In genomic region chr20:34675561-34675960, GRCh38 we compare ENCODE assay signal across 12 cellular contexts. TPM values are rescaled to one million over a fixed set of nuclear protein-coding genes. Genes with fewer than 3 reads are reported as not detected.
A peak's percentile ranks its signal among the peaks of the same experiment; 100 is the strongest.
DNase-seq lines count a peak whose midpoint lies in the region; ATAC-seq, FAIRE-seq and TF ChIP-seq lines count a peak whose summit lies in the region.
"Had no signal": no experiment of that assay in that cellular context is flagged by ENCODE, and none has a peak within 500 bp of the region (broad histone marks: within the 10 kb centered on the region; RNA-seq: fewer than 3 reads in every experiment).

No MANE protein-coding gene starts in this region.

- in situ Hi-C loops in HepG2 (cut with HindIII; ENCODE audit: extremely low pct_ligation_motif_present, low pct_unique_long_range_greater_than_20kb), result loop anchor here (5.0 kb wide), 1 partner anchor 53 kb away; no protein-coding TSS in a partner anchor

- TF ChIP-seq POLR2A in HepG2 (IDR thresholded peaks at IDR 0.05; ENCODE audit: insufficient read depth in 1 of 2, low read depth in 2 of 2, low read length in 2 of 2) (no peak), right lobe of liver (IDR thresholded peaks at IDR 0.05) (no peak)

- H2AFZ ChIP-seq in HepG2 (ENCODE audit: low read length), result no peak overlapping the region
- no peak overlapping the region for H2AFZ ChIP-seq in trophoblast cell (ENCODE audit: insufficient read depth, low read length, poor library complexity)

- BruUV-seq in HepG2 (replicated peaks; lab: Mats Ljungman, UMichigan), result no TSS peak

- no peaks in the 10 kb centered on the region for H3K9me3 ChIP-seq in HepG2 (ENCODE audit: low read length)
- H3K9me3 ChIP-seq in right lobe of liver, result no peaks in the 10 kb centered on the region
- H3K9me3 ChIP-seq in SJCRH30 (replicated peaks), result no peaks in the 10 kb centered on the region; the same call in 1 of the 2 replicates
- H3K9me3 ChIP-seq in trophoblast cell (ENCODE audit: insufficient read depth, low read depth, low read length), result no peaks in the 10 kb centered on the region
- H3K9me3 ChIP-seq: testis had no signal

- no peak overlapping the region for H4K8ac ChIP-seq in trophoblast cell (ENCODE audit: low read depth, low read length)

- H3K36me3 ChIP-seq in HepG2 (replicated peaks in 1 of 2; ENCODE audit: control insufficient read depth in 1 of 2, insufficient read depth in 2 of 2, low read length in 2 of 2) (no peaks in the 10 kb centered on the region), right lobe of liver (no peaks in the 10 kb centered on the region), SJCRH30 (no peaks in the 10 kb centered on the region), trophoblast cell (ENCODE audit: control insufficient read depth in 1 of 2, insufficient read depth in 2 of 2, low read length in 2 of 2) (no peaks in the 10 kb centered on the region)

- no peak overlapping the region for H2BK120ac ChIP-seq in trophoblast cell (ENCODE audit: insufficient read depth, low read length, poor library complexity)

- TF ChIP-seq CTCF in HepG2 (CRISPR knock-in tag; IDR thresholded peaks at IDR 0.05) (no peak), right lobe of liver (IDR thresholded peaks at IDR 0.05) (no peak), glutamatergic neuron (IDR thresholded peaks at IDR 0.05; ENCODE audit: partially characterized antibody, unreplicated experiment) (no peak)

- H3K4me2 ChIP-seq in HepG2 (ENCODE audit: low read depth, low read length) (peak overlapping the region; percentile 93), trophoblast cell (ENCODE audit: low read length) (no peak overlapping the region)

- H3K4me3 Mint-ChIP-seq in glutamatergic neuron (ENCODE audit: unreplicated experiment), result peak overlapping the region; percentile 97

- CTCF ChIA-PET in HepG2 (lab: Yijun Ruan, JAX; ENCODE audit: low intra/inter-chr PET ratio, low total read pairs), result no interaction called here

- TF ChIP-seq EP300 in HepG2 (IDR thresholded peaks at IDR 0.05; ENCODE audit: low read depth in 2 of 2, low read length in 2 of 2) (no peak), HepG2 (CRISPR knock-in tag; IDR thresholded peaks at IDR 0.05; ENCODE audit: borderline replicate concordance) (no peak)

- H3K4ac ChIP-seq in trophoblast cell (ENCODE audit: low read depth, low read length), result no peak overlapping the region

- H4K12ac ChIP-seq in trophoblast cell (ENCODE audit: low read depth, low read length), result no peak overlapping the region

- no peak overlapping the region for H2BK12ac ChIP-seq in trophoblast cell (ENCODE audit: low read length)

- POLR2A ChIA-PET in HepG2 (lab: Yijun Ruan, JAX), result interaction anchor here (1.9 to 2.6 kb wide), 3 partner anchors 27 to 52 kb away, joined by 5 to 43 read pairs (median 10); partner anchors contain the start of gene TP53INP2

- H3K9me3 Mint-ChIP-seq in glutamatergic neuron (ENCODE audit: unreplicated experiment), result no peaks in the 10 kb centered on the region

- H3K4me1 ChIP-seq in HepG2 (ENCODE audit: insufficient read depth, low read length) (peaks cover 29% of the 10 kb centered on the region), right lobe of liver (peaks cover 0 to 4% (median 0%) of the 10 kb centered on the region in 4 donors), SJCRH30 (peaks cover 8% of the 10 kb centered on the region), trophoblast cell (ENCODE audit: control insufficient read depth in 1 of 2, insufficient read depth in 2 of 2, low read length in 2 of 2) (no peaks in the 10 kb centered on the region)
- H3K4me1 ChIP-seq: testis had no signal

- H3K79me1 ChIP-seq in trophoblast cell (ENCODE audit: low read length), result peaks cover 2% of the 10 kb centered on the region

- H3K4me1 Mint-ChIP-seq in glutamatergic neuron (ENCODE audit: low read depth, unreplicated experiment), result peaks cover 6% of the 10 kb centered on the region

- H3K27ac ChIP-seq in HepG2 (ENCODE audit: extremely low read length, insufficient read depth, low read length), result no peak overlapping the region
- no peak overlapping the region for H3K27ac ChIP-seq in right lobe of liver
- H3K27ac ChIP-seq in SJCRH30, result no peak overlapping the region
- H3K27ac ChIP-seq in trophoblast cell (ENCODE audit: low read depth, low read length), result no peak overlapping the region

- H3K4me3 ChIP-seq in HepG2 (replicated peaks in 1 of 3; ENCODE audit: insufficient read depth in 1 of 3, low read depth in 2 of 3, low read length in 3 of 3) (peak overlapping the region; percentile 87 to 96 (median 89); a peak in 4 of 6 replicates), right lobe of liver (no peak overlapping the region), SJCRH30 (peak overlapping the region; percentile 86), trophoblast cell (ENCODE audit: low read depth, low read length) (no peak overlapping the region)

- peaks cover 3% of the 10 kb centered on the region; the same call in 1 of the 2 replicates for H4K20me1 ChIP-seq in HepG2 (ENCODE audit: insufficient read depth, low read length)

- intact Hi-C loops in HepG2 (cut with micrococcal nuclease; ENCODE audit: unreplicated experiment) (no loop called here), right lobe of liver (cut with DNase I) (no loop called here)

- no peaks in the 10 kb centered on the region for H3K36me3 Mint-ChIP-seq in glutamatergic neuron (ENCODE audit: unreplicated experiment)

- no peak overlapping the region for H3K23ac ChIP-seq in trophoblast cell (ENCODE audit: low read length)

- H3K27me3 ChIP-seq in HepG2 (ENCODE audit: control insufficient read depth in 1 of 2, insufficient read depth in 2 of 2, low read length in 2 of 2) (peaks cover 0 to 4% of the 10 kb centered on the region in 2 experiments; a peak in 1 of 5 replicates), right lobe of liver (no peaks in the 10 kb centered on the region), SJCRH30 (no peaks in the 10 kb centered on the region), trophoblast cell (ENCODE audit: insufficient read depth, low read length) (no peaks in the 10 kb centered on the region)
- H3K27me3 ChIP-seq: testis had no signal

- no peak overlapping the region for H2AK5ac ChIP-seq in trophoblast cell (ENCODE audit: low read length)

- DNase-seq in HepG2 (ENCODE audit: low spot score) (no peak), right lobe of liver (no peak), SJCRH30 (peak in 1 of 2 experiments; percentile 45), glutamatergic neuron (no peak), trophoblast cell (no peak), germinal center (ENCODE audit: low spot score) (no peak), NCI-H1092 (lab: John Stamatoyannopoulos, UW) (no peak)
- DNase-seq: foreskin melanocyte, midbrain, NCI-H1417 treated with DMSO at 0.1 percent for 48 hours, testis had no signal

- no peak for TF ChIP-seq RAD21 in HepG2 (CRISPR knock-in tag; IDR thresholded peaks at IDR 0.05)

- no peak overlapping the region for H2BK5ac ChIP-seq in trophoblast cell (ENCODE audit: low read depth, low read length, poor library complexity)

- WGBS in HepG2 (ENCODE audit: low lambda C conversion rate), result 58% methylated on average over 3 of the region's 3 CpGs
- 30% methylated on average over 3 of the region's 3 CpGs for WGBS in right lobe of liver (ENCODE audit: insufficient coverage, low coverage, low lambda C conversion rate, missing lambda C conversion rate)
- no CpG with 5 or more reads among the region's 3 CpGs for WGBS in trophoblast cell (ENCODE audit: extremely low coverage, insufficient coverage, insufficient read length)

- no peak overlapping the region for H3K27ac Mint-ChIP-seq in glutamatergic neuron (ENCODE audit: unreplicated experiment)

- no peak overlapping the region for H3K18ac ChIP-seq in trophoblast cell (ENCODE audit: low read length)

- no peak overlapping the region for H3K14ac ChIP-seq in trophoblast cell (ENCODE audit: low read length)

- H3K9ac ChIP-seq in HepG2 (ENCODE audit: insufficient read depth, low read depth, low read length) (peak overlapping the region; percentile 81), trophoblast cell (ENCODE audit: low read length) (no peak overlapping the region)

- FAIRE-seq in HepG2 (lab: Jason Lieb, UNC), result no peak

- H3K27me3 Mint-ChIP-seq in glutamatergic neuron (ENCODE audit: unreplicated experiment), result peaks cover 2% of the 10 kb centered on the region

- no peak overlapping the region for H4K91ac ChIP-seq in trophoblast cell (ENCODE audit: low read depth, low read length)

- ATAC-seq in HepG2 (no peak), right lobe of liver (no peak), HG02938 (IDR thresholded peaks at IDR 0.05; ENCODE audit: unreplicated experiment) (no peak)

- peaks cover 25% of the 10 kb centered on the region for H3K79me2 ChIP-seq in HepG2 (ENCODE audit: insufficient read depth, low read length)
- H3K79me2 ChIP-seq in trophoblast cell (ENCODE audit: control insufficient read depth, insufficient read depth, low read length, poor library complexity), result peaks cover 3% of the 10 kb centered on the region

RNA-seq across cellular contexts. Expression of gene PIGU, which starts 1.3 kb away (rescaled TPM):
- total RNA-seq in HepG2 (2016; rRNA removed; fragmentation: Illumina TruSeq; extraction: Trizol) (27.1 and 45.5 TPM in 2 replicates), right lobe of liver (10 to 100 TPM in 2 of 6 experiments, 1 to 10 TPM in 4; 4.0 to 14.9 (median 7.3) TPM), glutamatergic neuron (ENCODE audit: unreplicated experiment) (19.4 TPM)
- total RNA-seq in HepG2 (2016; cell fraction: cytosol; rRNA removed; fragmentation: Illumina TruSeq; extraction: Trizol; ENCODE audit: low read depth), result 7.9 and 10.2 TPM in 2 replicates
- total RNA-seq in HepG2 (2016; cell fraction: insoluble cytoplasmic fraction; rRNA removed; fragmentation: Illumina TruSeq; extraction: Trizol), result 22.7 and 40.7 TPM in 2 replicates
- 13.9 and 15.8 TPM in 2 replicates for total RNA-seq in HepG2 (2016; cell fraction: membrane; rRNA removed; fragmentation: Illumina TruSeq; extraction: Trizol)
- 46.7 and 53.0 TPM in 2 replicates for total RNA-seq in HepG2 (2016; cell fraction: nucleus; rRNA removed; fragmentation: Illumina TruSeq; extraction: Trizol)
- 175 and 231 TPM in 2 replicates for polyA plus RNA-seq in HepG2 (2011; rRNA removed)
- 173 and 228 TPM in 2 replicates for polyA plus RNA-seq in HepG2 (2011; cell fraction: cytosol; rRNA removed)
- 61.5 and 68.6 TPM in 2 replicates for polyA plus RNA-seq in HepG2 (2011; cell fraction: nucleus; rRNA removed)
- 58.5 and 63.1 TPM in 2 replicates for polyA plus RNA-seq in HepG2 (2012)
- 12.5 and 12.8 TPM in 2 replicates for polyA plus RNA-seq in HepG2 (2016; cell fraction: cytosol; fragmentation: Illumina TruSeq; extraction: Trizol; ENCODE audit: low read depth)
- 38.7 and 42.6 TPM in 2 replicates for polyA plus RNA-seq in HepG2 (2016; cell fraction: insoluble cytoplasmic fraction; fragmentation: Illumina TruSeq; extraction: Trizol; ENCODE audit: low read depth)
- 20.5 and 21.1 TPM in 2 replicates for polyA plus RNA-seq in HepG2 (2016; cell fraction: membrane; fragmentation: Illumina TruSeq; extraction: Trizol; ENCODE audit: low read depth)
- polyA plus RNA-seq in HepG2 (2016; cell fraction: nucleus; fragmentation: Illumina TruSeq; extraction: Trizol; ENCODE audit: insufficient read depth, low read depth), result 88.7 and 94.6 TPM in 2 replicates
- 185 and 339 TPM in 2 replicates for polyA minus RNA-seq in HepG2 (2011; rRNA and poly(A)+ RNA removed; ENCODE audit: low replicate concordance)
- polyA minus RNA-seq in HepG2 (2011; cell fraction: cytosol; rRNA and poly(A)+ RNA removed), result 49.4 and 49.8 TPM in 2 replicates
- 55.5 and 65.3 TPM in 2 replicates for polyA minus RNA-seq in HepG2 (2011; cell fraction: nucleus; rRNA and poly(A)+ RNA removed)
- total RNA-seq in SJCRH30 (2014; rRNA removed; shearing (Covaris generic)), result 48.2 and 50.5 TPM in 2 replicates
- 29.0 and 29.9 TPM in 2 replicates for polyA plus RNA-seq in trophoblast cell (2013)

RNA-seq across cellular contexts. Expression of gene TP53INP2, which starts 28.6 kb away (rescaled TPM):
- total RNA-seq in HepG2 (2016; rRNA removed; fragmentation: Illumina TruSeq; extraction: Trizol) (5.2 and 10.1 TPM in 2 replicates), right lobe of liver (10 to 100 TPM in 4 of 6 experiments, 1 to 10 TPM in 2; 5.8 to 24.1 (median 12.7) TPM), glutamatergic neuron (ENCODE audit: unreplicated experiment) (178 TPM)
- total RNA-seq in HepG2 (2016; cell fraction: cytosol; rRNA removed; fragmentation: Illumina TruSeq; extraction: Trizol; ENCODE audit: low read depth), result 1.1 and 1.2 TPM in 2 replicates
- 5.0 and 8.1 TPM in 2 replicates for total RNA-seq in HepG2 (2016; cell fraction: insoluble cytoplasmic fraction; rRNA removed; fragmentation: Illumina TruSeq; extraction: Trizol)
- total RNA-seq in HepG2 (2016; cell fraction: membrane; rRNA removed; fragmentation: Illumina TruSeq; extraction: Trizol), result 7.4 and 7.6 TPM in 2 replicates
- 10.1 and 10.3 TPM in 2 replicates for total RNA-seq in HepG2 (2016; cell fraction: nucleus; rRNA removed; fragmentation: Illumina TruSeq; extraction: Trizol)
- polyA plus RNA-seq in HepG2 (2011; rRNA removed), result 18.8 and 29.5 TPM in 2 replicates
- polyA plus RNA-seq in HepG2 (2011; cell fraction: cytosol; rRNA removed), result 11.4 and 22.8 TPM in 2 replicates
- 46.3 and 62.2 TPM in 2 replicates for polyA plus RNA-seq in HepG2 (2011; cell fraction: nucleus; rRNA removed)
- 67.2 and 70.2 TPM in 2 replicates for polyA plus RNA-seq in HepG2 (2012)
- 1.7 and 2.0 TPM in 2 replicates for polyA plus RNA-seq in HepG2 (2016; cell fraction: cytosol; fragmentation: Illumina TruSeq; extraction: Trizol; ENCODE audit: low read depth)
- polyA plus RNA-seq in HepG2 (2016; cell fraction: insoluble cytoplasmic fraction; fragmentation: Illumina TruSeq; extraction: Trizol; ENCODE audit: low read depth), result 20.8 and 28.1 TPM in 2 replicates
- 8.6 and 8.7 TPM in 2 replicates for polyA plus RNA-seq in HepG2 (2016; cell fraction: membrane; fragmentation: Illumina TruSeq; extraction: Trizol; ENCODE audit: low read depth)
- polyA plus RNA-seq in HepG2 (2016; cell fraction: nucleus; fragmentation: Illumina TruSeq; extraction: Trizol; ENCODE audit: insufficient read depth, low read depth), result 28.2 and 29.8 TPM in 2 replicates
- 2.6 and 22.7 TPM in 2 replicates for polyA minus RNA-seq in HepG2 (2011; rRNA and poly(A)+ RNA removed; ENCODE audit: low replicate concordance)
- polyA minus RNA-seq in HepG2 (2011; cell fraction: cytosol; rRNA and poly(A)+ RNA removed), result 21.5 and 41.0 TPM in 2 replicates
- polyA minus RNA-seq in HepG2 (2011; cell fraction: nucleus; rRNA and poly(A)+ RNA removed), result 19.1 and 30.5 TPM in 2 replicates
- 4.9 and 5.8 TPM in 2 replicates for total RNA-seq in SJCRH30 (2014; rRNA removed; shearing (Covaris generic))
- 23.2 and 23.3 TPM in 2 replicates for polyA plus RNA-seq in trophoblast cell (2013)

Comparison
In these comparisons a context has a peak if more than half of its experiments do, and no peak if none do; other contexts are left out.
1. H3K4me3 ChIP-seq: peak in HepG2 (3 of 3) and SJCRH30 (single experiment); none in right lobe of liver (0 of 3) and trophoblast cell (single experiment).